In the genomic region with DNA sequence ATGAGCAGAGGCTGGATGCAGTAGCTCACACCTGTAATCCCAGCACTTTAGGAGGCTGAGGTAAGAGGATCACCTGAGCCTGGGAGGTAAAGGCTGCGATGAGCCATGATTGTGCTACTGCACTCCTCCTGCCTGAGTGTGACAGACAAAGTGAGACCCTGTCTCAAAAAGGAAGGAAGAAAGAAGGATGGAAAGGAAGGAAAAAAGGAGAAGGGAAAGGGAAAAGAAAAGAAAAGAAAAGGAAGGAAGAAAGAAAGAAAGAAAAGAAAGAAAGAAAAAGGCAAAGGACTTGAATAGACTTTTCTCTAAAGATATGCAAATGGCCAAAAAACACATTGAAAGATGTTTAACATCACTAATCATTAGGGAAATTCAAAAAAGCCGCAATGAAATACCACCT, we compare ENCODE assay signal across 20 cellular contexts.
"Had no signal": no experiment of that assay in that cellular context is flagged by ENCODE, and none has a peak within 500 bp of the region (broad histone marks: within the 10 kb centered on the region; RNA-seq: fewer than 3 reads in every experiment).

No MANE protein-coding gene starts in this region.

- H3K27ac ChIP-seq: dorsolateral prefrontal cortex, pancreas had no signal

- H3K27me3 Mint-ChIP-seq: naive B cell; stimulated activated memory B cell treated with anti-CD40 and anti-IgM and Interleukin-4, amounts not matched to agents 10 μg/mL and 1 μg/mL and 100 μg/mL, for 72 hours had no signal

- H3K4me1 ChIP-seq: pancreas had no signal

- H3K9me3 ChIP-seq: pancreas had no signal

- H3K9me3 Mint-ChIP-seq: naive B cell; nephron; stimulated activated memory B cell treated with anti-CD40 and anti-IgM and Interleukin-4, amounts not matched to agents 10 μg/mL and 1 μg/mL and 100 μg/mL, for 72 hours had no signal

- FAIRE-seq: pancreas had no signal

- H3K4me3 Mint-ChIP-seq: nephron; stimulated activated memory B cell treated with anti-CD40 and anti-IgM and Interleukin-4, amounts not matched to agents 10 μg/mL and 1 μg/mL and 100 μg/mL, for 72 hours had no signal

- H3K27ac Mint-ChIP-seq: nephron; progenitor cell of endocrine pancreas; stimulated activated memory B cell treated with anti-CD40 and anti-IgM and Interleukin-4, amounts not matched to agents 10 μg/mL and 1 μg/mL and 100 μg/mL, for 72 hours had no signal

- H3K27me3 ChIP-seq: pancreas had no signal

- DNase-seq: cortex of kidney; dorsolateral prefrontal cortex; effector CD8-positive, alpha-beta T cell; foreskin melanocyte; head of caudate nucleus; hippocampal formation; left colon; left ventricle myocardium superior; mesendoderm; naive B cell; occipital lobe; pancreas; right cardiac atrium; stimulated activated CD4-positive, alpha-beta T cell treated with anti-CD3 and anti-CD28 coated beads, Interleukin-4, amount 100 ng/mL, for 1 hour; stimulated activated CD8-positive, alpha-beta memory T cell treated with anti-CD3 and anti-CD28 coated beads, Interleukin-4, amount 100 ng/mL, for 48 hours; trophoblast cell had no signal

- H3K36me3 ChIP-seq: pancreas had no signal

- ATAC-seq: left colon; left ventricle myocardium superior; pancreas; right cardiac atrium; stimulated activated memory B cell treated with anti-CD40 and anti-IgM and Interleukin-4, amounts not matched to agents 10 μg/mL and 1 μg/mL and 100 μg/mL, for 72 hours had no signal

- H3K36me3 Mint-ChIP-seq: naive B cell; stimulated activated memory B cell treated with anti-CD40 and anti-IgM and Interleukin-4, amounts not matched to agents 10 μg/mL and 1 μg/mL and 100 μg/mL, for 72 hours had no signal

- H3K4me3 ChIP-seq: dorsolateral prefrontal cortex, lung, pancreas had no signal
